In the genomic region with DNA sequence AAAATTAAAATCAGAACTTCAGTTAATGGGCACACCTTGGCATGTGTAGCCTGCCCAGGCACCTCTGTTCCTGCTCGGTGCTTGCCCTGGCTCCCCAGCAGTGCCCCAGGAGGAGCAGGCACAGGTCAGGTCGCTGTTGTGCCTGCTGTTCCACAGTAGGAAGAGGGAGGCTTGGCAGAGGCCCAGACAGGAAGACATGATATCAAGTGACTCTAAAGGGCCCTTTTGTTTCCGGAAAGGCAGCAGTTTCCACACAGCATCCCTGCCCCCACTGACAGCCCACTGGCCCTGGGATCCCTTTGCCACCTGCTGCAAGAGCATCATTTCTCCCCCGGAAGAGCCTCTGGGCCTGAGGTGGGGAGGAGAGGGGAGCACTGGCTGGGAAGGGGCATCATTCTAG, we compare ENCODE assay signal across 9 cellular contexts. TPM values are rescaled to one million over a fixed set of nuclear protein-coding genes. Genes with fewer than 3 reads are reported as not detected.
DNase-seq lines count a peak whose midpoint lies in the region; ATAC-seq and TF ChIP-seq lines count a peak whose summit lies in the region.
"Had no signal": no experiment of that assay in that cellular context is flagged by ENCODE, and none has a peak within 500 bp of the region (broad histone marks: within the 10 kb centered on the region; RNA-seq: fewer than 3 reads in every experiment).

No MANE protein-coding gene starts in this region.

- BruUV-seq in PC-3 (replicated peaks; lab: Mats Ljungman, UMichigan): no TSS peak

- ATAC-seq in Right ventricle myocardium superior (ENCODE audit: poor library complexity) (no peak), PC-3 (peak; percentile 4; the same call in 1 of the 2 replicates), upper lobe of right lung (peak; percentile 72), GM18517 (IDR thresholded peaks at IDR 0.05; ENCODE audit: unreplicated experiment) (no peak), GM21825 (IDR thresholded peaks at IDR 0.05; ENCODE audit: unreplicated experiment) (no peak)

- H3K4me2 ChIP-seq in PC-3 (ENCODE audit: low read length): no peak overlapping the region

- no peaks in the 10 kb centered on the region for H4K20me1 ChIP-seq in PC-3 (ENCODE audit: low read length)

- H3K9ac ChIP-seq in PC-3 (ENCODE audit: low read length): no peak overlapping the region

- no peaks in the 10 kb centered on the region for H3F3A ChIP-seq in PC-3 (ENCODE audit: low read length, unreplicated experiment)

- intact Hi-C loops in Right ventricle myocardium superior (cut with DNase I) (no loop called here), PC-3 (cut with micrococcal nuclease) (no loop called here), left ventricle myocardium inferior (cut with micrococcal nuclease) (no loop called here), upper lobe of right lung (cut with DNase I) (no loop called here), esophagus squamous epithelium (cut with DNase I) (no loop called here)

- TF ChIP-seq CTCF in right atrium auricular region (IDR thresholded peaks at IDR 0.05) (no peak), PC-3 (conservative IDR thresholded peaks at IDR 0.05; ENCODE audit: low read depth, low read length) (no peak), left ventricle myocardium inferior (IDR thresholded peaks at IDR 0.05; ENCODE audit: borderline replicate concordance) (no peak), upper lobe of right lung (IDR thresholded peaks at IDR 0.05) (no peak), esophagus squamous epithelium (IDR thresholded peaks at IDR 0.05) (no peak)

- H3K79me2 ChIP-seq in PC-3 (ENCODE audit: low read length): no peaks in the 10 kb centered on the region

- H2AFZ ChIP-seq in PC-3 (ENCODE audit: low read length): peak overlapping the region; percentile 37; the same call in 1 of the 2 replicates

- CTCF ChIA-PET in PC-3 (lab: Charles Lee): no interaction called here

- peaks cover 0 to 28% of the 10 kb centered on the region in 2 donors for H3K4me1 ChIP-seq in right atrium auricular region
- H3K4me1 ChIP-seq in PC-3 (ENCODE audit: insufficient read depth, low read length): peaks cover 42% of the 10 kb centered on the region
- H3K4me1 ChIP-seq in left ventricle myocardium inferior: peaks cover 35% of the 10 kb centered on the region
- H3K4me1 ChIP-seq in upper lobe of right lung: peaks cover 5% of the 10 kb centered on the region
- H3K4me1 ChIP-seq in esophagus squamous epithelium: peaks cover 5 to 54% (median 12%) of the 10 kb centered on the region in 3 donors

- H3K4me3 ChIP-seq in right atrium auricular region: no peak overlapping the region
- H3K4me3 ChIP-seq in PC-3 (ENCODE audit: low read length): no peak overlapping the region
- H3K4me3 ChIP-seq in left ventricle myocardium inferior: no peak overlapping the region
- H3K4me3 ChIP-seq in upper lobe of right lung: no peak overlapping the region
- H3K4me3 ChIP-seq in esophagus squamous epithelium: no peak overlapping the region
- H3K4me3 ChIP-seq: dorsolateral prefrontal cortex had no signal

- no peaks in the 10 kb centered on the region for H3K9me3 ChIP-seq in right atrium auricular region
- no peaks in the 10 kb centered on the region for H3K9me3 ChIP-seq in PC-3 (ENCODE audit: low read length)
- no peaks in the 10 kb centered on the region for H3K9me3 ChIP-seq in left ventricle myocardium inferior (replicated peaks)
- no peaks in the 10 kb centered on the region for H3K9me3 ChIP-seq in upper lobe of right lung
- no peaks in the 10 kb centered on the region for H3K9me3 ChIP-seq in esophagus squamous epithelium

- POLR2A ChIA-PET in PC-3 (lab: Charles Lee; ENCODE audit: unreplicated experiment): no interaction called here

- H3K36me3 ChIP-seq in right atrium auricular region (no peaks in the 10 kb centered on the region), PC-3 (ENCODE audit: low read depth, low read length) (no peaks in the 10 kb centered on the region), left ventricle myocardium inferior (no peaks in the 10 kb centered on the region), upper lobe of right lung (no peaks in the 10 kb centered on the region), esophagus squamous epithelium (no peaks in the 10 kb centered on the region)

- peak; percentile 63 for DNase-seq in Right ventricle myocardium superior
- DNase-seq in right atrium auricular region (ENCODE audit: low spot score): no peak
- peak; percentile 50 for DNase-seq in PC-3
- peak; percentile 56 for DNase-seq in left ventricle myocardium inferior
- peak; percentile 76 for DNase-seq in upper lobe of right lung
- DNase-seq in esophagus squamous epithelium (lab: John Stamatoyannopoulos, UW): no peak

- no peak for TF ChIP-seq POLR2A in esophagus squamous epithelium (IDR thresholded peaks at IDR 0.05)

- 29% methylated on average over 2 of the region's 4 CpGs; no CpG with 5 or more reads in 1 of the 2 donors for WGBS in esophagus squamous epithelium, 2 donors

- H3K27ac ChIP-seq in right atrium auricular region (no peak overlapping the region), PC-3 (ENCODE audit: low read length) (no peak overlapping the region), left ventricle myocardium inferior (replicated peaks) (no peak overlapping the region), upper lobe of right lung (no peak overlapping the region), esophagus squamous epithelium (no peak overlapping the region)
- H3K27ac ChIP-seq: dorsolateral prefrontal cortex had no signal

- H3K27me3 ChIP-seq in right atrium auricular region (no peaks in the 10 kb centered on the region), PC-3 (ENCODE audit: low read length) (no peaks in the 10 kb centered on the region), left ventricle myocardium inferior (ENCODE audit: low read depth) (peaks cover 27% of the 10 kb centered on the region), upper lobe of right lung (no peaks in the 10 kb centered on the region), esophagus squamous epithelium (peaks cover 0 to 8% (median 0%) of the 10 kb centered on the region in 4 donors)
- H3K27me3 ChIP-seq: dorsolateral prefrontal cortex had no signal

- H3K9me2 ChIP-seq in PC-3 (replicated peaks; ENCODE audit: low read length): no peaks in the 10 kb centered on the region

RNA-seq across cellular contexts. Expression of gene HES1, which starts 40.5 kb away (rescaled TPM):
- 11.1 TPM for total RNA-seq in Right ventricle myocardium superior
- 10 to 100 TPM; 32.1 to 43.6 TPM for total RNA-seq in right atrium auricular region
- 852 and 906 TPM in 2 replicates for total RNA-seq in PC-3 (2014; rRNA removed)
- 13.4 TPM for total RNA-seq in left ventricle myocardium inferior
- 43.6 TPM for total RNA-seq in upper lobe of right lung
- total RNA-seq in esophagus squamous epithelium: 10 to 100 TPM; 38.6 to 92.1 (median 75.4) TPM

Comparison
In these comparisons a context has a peak if more than half of its experiments do, and no peak if none do; other contexts are left out.
1. DNase-seq: peak in Right ventricle myocardium superior (single experiment), PC-3 (single experiment), left ventricle myocardium inferior (single experiment) and upper lobe of right lung (single experiment); none in right atrium auricular region (single experiment) and esophagus squamous epithelium (single experiment).
2. ATAC-seq: peak in PC-3 (single experiment) and upper lobe of right lung (single experiment); none in Right ventricle myocardium superior (single experiment), GM18517 (single experiment) and GM21825 (single experiment).